18 cellular contexts compared by ENCODE assay signal in genomic region chr4:121164291-121164690, GRCh38. TPM values are rescaled to one million over a fixed set of nuclear protein-coding genes. Genes with fewer than 3 reads are reported as not detected.
DNase-seq lines count a peak whose midpoint lies in the region; ATAC-seq and TF ChIP-seq lines count a peak whose summit lies in the region.
"Had no signal": no experiment of that assay in that cellular context is flagged by ENCODE, and none has a peak within 500 bp of the region (broad histone marks: within the 10 kb centered on the region; RNA-seq: fewer than 3 reads in every experiment).

A gene with protein sequence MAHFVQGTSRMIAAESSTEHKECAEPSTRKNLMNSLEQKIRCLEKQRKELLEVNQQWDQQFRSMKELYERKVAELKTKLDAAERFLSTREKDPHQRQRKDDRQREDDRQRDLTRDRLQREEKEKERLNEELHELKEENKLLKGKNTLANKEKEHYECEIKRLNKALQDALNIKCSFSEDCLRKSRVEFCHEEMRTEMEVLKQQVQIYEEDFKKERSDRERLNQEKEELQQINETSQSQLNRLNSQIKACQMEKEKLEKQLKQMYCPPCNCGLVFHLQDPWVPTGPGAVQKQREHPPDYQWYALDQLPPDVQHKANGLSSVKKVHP (minus strand): TSS chr4:121164321. CDS start chr4:121164125, 196 bp downstream.

- H3K36me3 ChIP-seq in mucosa of descending colon (ENCODE audit: low read depth) (no peaks in the 10 kb centered on the region), aorta (ENCODE audit: control insufficient read depth in 1 of 2, insufficient read depth in 2 of 2, low read length in 1 of 2) (no peaks in the 10 kb centered on the region), uterus (no peaks in the 10 kb centered on the region)
- H3K36me3 ChIP-seq: cardiac muscle cell, thoracic aorta had no signal

- no peak for DNase-seq in T-helper 2 cell treated with Interferon-gamma antibody and Interleukin-4, amounts not matched to agents 5 μg/mL and 100 μg/mL, for 36 hours (ENCODE audit: low spot score)
- DNase-seq in T-helper 2 cell (no peak), NB4 (ENCODE audit: low read depth) (peak; percentile 16), dermis blood vessel endothelial cell (peak; percentile 80), mucosa of descending colon (peak in 1 of 3 donors; percentile 16), islet precursor cell (no peak), aorta (no peak), uterus (no peak)
- DNase-seq: activated effector memory CD4-positive, alpha-beta T cell treated with Interleukin-2 at 50 U/mL for 16 hours; erythroblast; stimulated activated CD4-positive, alpha-beta T cell treated with anti-CD3 and anti-CD28 coated beads, Interleukin-12 subunit alpha, Interleukin-12 subunit beta, amount 100 ng/mL, for 4 hours; SW 1271 had no signal

- H3K4me1 ChIP-seq in mucosa of descending colon (ENCODE audit: low read depth) (peaks cover 6% of the 10 kb centered on the region), aorta (ENCODE audit: control insufficient read depth in 1 of 2, insufficient read depth in 2 of 2, low read length in 2 of 2) (no peaks in the 10 kb centered on the region), uterus (no peaks in the 10 kb centered on the region)

- H3K9me3 ChIP-seq in mucosa of descending colon: no peaks in the 10 kb centered on the region
- H3K9me3 ChIP-seq in aorta (ENCODE audit: control insufficient read depth, low read length): no peaks in the 10 kb centered on the region
- H3K9me3 ChIP-seq in uterus: no peaks in the 10 kb centered on the region
- H3K9me3 ChIP-seq: thoracic aorta had no signal

- 73 to 76% methylated on average over 4 of the region's 4 CpGs for WGBS in aorta, 2 donors

- intact Hi-C loops in mucosa of descending colon (cut with DNase I, micrococcal nuclease) (no loop called here), aorta (cut with DNase I) (no loop called here), uterus (cut with DNase I; ENCODE audit: low total_unique reads) (no loop called here)

- TF ChIP-seq CTCF in NB4 (IDR thresholded peaks at IDR 0.05; ENCODE audit: low read depth, low read length) (no peak), mucosa of descending colon (IDR thresholded peaks at IDR 0.05) (no peak), uterus (IDR thresholded peaks at IDR 0.05) (no peak)

- H3K27ac ChIP-seq in aorta (ENCODE audit: low read depth in 1 of 2, low read length in 2 of 2) (no peak within 1 kb of the TSS), uterus (no peak within 1 kb of the TSS)
- H3K27ac ChIP-seq: 22Rv1, cardiac muscle cell, thoracic aorta had no signal

- H3K27ac Mint-ChIP-seq in T-helper 2 cell treated with Interferon-gamma antibody and Interleukin-4, amounts not matched to agents 5 μg/mL and 100 μg/mL, for 36 hours: no peak within 1 kb of the TSS
- H3K27ac Mint-ChIP-seq: mesothelial cell of epicardium had no signal

- H3K4me3 ChIP-seq in NB4 (ENCODE audit: low read depth, low read length) (no peak within 1 kb of the TSS), mucosa of descending colon (no peak within 1 kb of the TSS), aorta (ENCODE audit: low read length in 2 of 2) (no peak within 1 kb of the TSS), uterus (no peak within 1 kb of the TSS)
- H3K4me3 ChIP-seq: cardiac muscle cell, thoracic aorta had no signal

- H3K36me3 Mint-ChIP-seq in T-helper 2 cell treated with Interferon-gamma antibody and Interleukin-4, amounts not matched to agents 5 μg/mL and 100 μg/mL, for 36 hours (ENCODE audit: low read depth): peaks cover 1% of the 10 kb centered on the region
- H3K36me3 Mint-ChIP-seq: mesothelial cell of epicardium had no signal

- H3K27me3 Mint-ChIP-seq in T-helper 2 cell treated with Interferon-gamma antibody and Interleukin-4, amounts not matched to agents 5 μg/mL and 100 μg/mL, for 36 hours (ENCODE audit: low read depth): peaks cover 42% of the 10 kb centered on the region

- peaks cover 21% of the 10 kb centered on the region for H3K4me1 Mint-ChIP-seq in T-helper 2 cell treated with Interferon-gamma antibody and Interleukin-4, amounts not matched to agents 5 μg/mL and 100 μg/mL, for 36 hours (ENCODE audit: low read depth)
- H3K4me1 Mint-ChIP-seq: mesothelial cell of epicardium had no signal

- peak within 1 kb of the TSS; percentile 44 for H3K4me3 Mint-ChIP-seq in T-helper 2 cell treated with Interferon-gamma antibody and Interleukin-4, amounts not matched to agents 5 μg/mL and 100 μg/mL, for 36 hours
- H3K4me3 Mint-ChIP-seq: mesothelial cell of epicardium had no signal

- H3K27me3 ChIP-seq in aorta (ENCODE audit: control insufficient read depth in 1 of 2, insufficient read depth in 2 of 2, low read length in 1 of 2) (no peaks in the 10 kb centered on the region), uterus (no peaks in the 10 kb centered on the region)

- H3K9me3 Mint-ChIP-seq in T-helper 2 cell treated with Interferon-gamma antibody and Interleukin-4, amounts not matched to agents 5 μg/mL and 100 μg/mL, for 36 hours: no peaks in the 10 kb centered on the region
- H3K9me3 Mint-ChIP-seq: mesothelial cell of epicardium had no signal

- ATAC-seq in mucosa of descending colon (peak; percentile 97), aorta (ENCODE audit: low FRiP score) (no peak)

- TF ChIP-seq POLR2A in NB4 (IDR thresholded peaks at IDR 0.05; ENCODE audit: extremely low read depth, insufficient read length): no peak
- no peak for TF ChIP-seq POLR2A in uterus (IDR thresholded peaks at IDR 0.05)

RNA-seq across cellular contexts. Expression of the gene that starts here (rescaled TPM):
- total RNA-seq in dermis blood vessel endothelial cell (0.17 and 0.28 TPM in 2 replicates), mucosa of descending colon (1 to 10 TPM in 2 of 3 donors, under 1 TPM in 1; 0.38 to 2.0 (median 1.1) TPM), aorta (under 1 TPM; 0.19 to 0.48 TPM), uterus (under 1 TPM in 1 of 4 donors, not detected in 3; 0.48 TPM)
- under 1 TPM in 1 of 2 donors, not detected in 1; 0.88 TPM for polyA plus RNA-seq in aorta
- total RNA-seq: cardiac muscle cell, LHCN-M2, osteocyte had no signal
- polyA plus RNA-seq: cardiac muscle cell had no signal

Comparison
In these comparisons a context has a peak if more than half of its experiments do, and no peak if none do; other contexts are left out.
1. Peak in DNase-seq in dermis blood vessel endothelial cell; RNA of the gene not detected or under 1 TPM.